ENCODE assay signal across 34 cellular contexts in the genomic region with DNA sequence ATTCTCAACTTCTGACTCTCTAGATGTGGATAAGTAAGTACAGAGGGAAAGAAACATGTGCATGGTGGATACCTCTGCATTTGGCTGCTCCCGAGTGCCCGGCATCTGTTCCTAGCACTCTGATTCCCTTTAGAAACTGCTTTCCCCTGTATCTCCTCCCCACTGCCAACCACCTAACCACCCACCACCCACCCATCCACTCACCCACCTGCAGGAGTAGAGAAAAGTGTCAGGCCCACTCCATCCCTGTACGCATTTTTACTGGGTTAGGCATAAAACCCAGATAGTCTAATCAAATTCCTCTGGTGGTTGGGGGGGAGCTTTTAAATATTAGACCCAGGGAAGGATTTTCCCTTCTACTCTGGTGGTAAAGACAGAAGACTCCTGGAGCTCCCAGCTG.
"Had no signal": no experiment of that assay in that cellular context is flagged by ENCODE, and none has a peak within 500 bp of the region (broad histone marks: within the 10 kb centered on the region; RNA-seq: fewer than 3 reads in every experiment).

No MANE protein-coding gene starts in this region.

- H3K4me1 ChIP-seq: adrenal gland, body of pancreas, breast epithelium had no signal

- FAIRE-seq: astrocyte, TTC549 had no signal

- ATAC-seq: activated CD8-positive, alpha-beta T cell treated with anti-CD3 and anti-CD28 coated beads for 36 hours; activated naive CD4-positive, alpha-beta T cell treated with anti-CD3 and anti-CD28 coated beads, Interleukin-2, amount 50 U/mL, for 72 hours; activated T-cell treated with anti-CD3 and anti-CD28 coated beads, Interleukin-2, amount 50 U/mL, for 4 hours; activated T-cell treated with anti-CD3 and anti-CD28 coated beads, Interleukin-2, amount 50 U/mL, for 72 hours; activated T-helper 17 cell treated with anti-CD3 and anti-CD28 coated beads, Interleukin-2, amount 50 U/mL, for 72 hours; body of pancreas had no signal

- DNase-seq: activated B cell treated with CpG ODN at 0.5 μM for 24 hours; activated CD4-positive, alpha-beta memory T cell treated with anti-CD3 and anti-CD28 coated beads for 36 hours; activated CD4-positive, alpha-beta T cell treated with anti-CD3 and anti-CD28 coated beads for 4 hours; activated CD4-positive, alpha-beta T cell treated with anti-CD3 and anti-CD28 coated beads, Interleukin-2, amount 10 ng/mL, durations not matched to agents 24 days and 14 days; activated CD4-positive, alpha-beta T cell treated with anti-CD3 and anti-CD28 coated beads, Interleukin-2, amount 50 U/mL, for 1 hour; activated CD4-positive, alpha-beta T cell treated with anti-CD3 and anti-CD28 coated beads, Interleukin-2, amount 50 U/mL, for 4 hours; activated CD4-positive, CD25-positive, alpha-beta regulatory T cell treated with anti-CD3 and anti-CD28 coated beads, Interleukin-2, amount 50 U/mL, for 72 hours; activated CD8-positive, alpha-beta memory T cell treated with anti-CD3 and anti-CD28 coated beads, Interleukin-2, amount 50 U/mL, for 4 hours; activated CD8-positive, alpha-beta T cell treated with anti-CD3 and anti-CD28 coated beads for 36 hours; activated effector memory CD4-positive, alpha-beta T cell treated with anti-CD3 and anti-CD28 coated beads, Interleukin-2, amount 50 U/mL, for 16 hours; activated gamma-delta T cell treated with Interleukin-2 at 50 U/mL for 16 hours; activated naive CD4-positive, alpha-beta T cell; activated naive CD4-positive, alpha-beta T cell treated with anti-CD3 and anti-CD28 coated beads for 36 hours; activated naive CD4-positive, alpha-beta T cell treated with anti-CD3 and anti-CD28 coated beads, Interleukin-2, amount 50 U/mL, for 16 hours; activated naive CD8-positive, alpha-beta T cell treated with anti-CD3 and anti-CD28 coated beads for 36 hours; activated T-cell treated with anti-CD3 and anti-CD28 coated beads for 4 hours; activated T-cell treated with anti-CD3 and anti-CD28 coated beads, Interleukin-2, amount 50 U/mL, for 1 hour; activated T-cell treated with anti-CD3 and anti-CD28 coated beads, Interleukin-2, amount 50 U/mL, for 4 hours; activated T-cell treated with anti-CD3 and anti-CD28 coated beads, Interleukin-2, amount 50 U/mL, for 72 hours; adrenal gland; amniotic stem cell; aorta; body of pancreas; brain microvascular endothelial cell; cerebellar nuclear complex; T-helper 1 cell; T-helper 2 cell; T-helper 9 cell had no signal

- H3K36me3 ChIP-seq: adrenal gland, brain microvascular endothelial cell, breast epithelium had no signal

- H3K4me3 ChIP-seq: adrenal gland, body of pancreas, breast epithelium had no signal

- H3K9me3 ChIP-seq: adrenal gland, body of pancreas, breast epithelium had no signal

- H3K27ac ChIP-seq: adrenal gland, body of pancreas, brain microvascular endothelial cell, breast epithelium, VCaP had no signal

- H3K27me3 ChIP-seq: adrenal gland, body of pancreas, brain microvascular endothelial cell, breast epithelium had no signal
